Comparison of ENCODE assay signal across 16 cellular contexts in genomic region chr1:11458811-11459275, GRCh38. TPM values are rescaled to one million over a fixed set of nuclear protein-coding genes. Genes with fewer than 3 reads are reported as not detected.
A peak's percentile ranks its signal among the peaks of the same experiment; 100 is the strongest.
DNase-seq lines count a peak whose midpoint lies in the region; ATAC-seq and TF ChIP-seq lines count a peak whose summit lies in the region.
"Had no signal": no experiment of that assay in that cellular context is flagged by ENCODE, and none has a peak within 500 bp of the region (broad histone marks: within the 10 kb centered on the region; RNA-seq: fewer than 3 reads in every experiment).

No MANE protein-coding gene starts in this region.

- no peaks in the 10 kb centered on the region for H3K36me3 Mint-ChIP-seq in activated CD4-positive, alpha-beta memory T cell treated with anti-CD3 and anti-CD28 coated beads, Interleukin-2, amount 10 ng/mL, durations not matched to agents 7 days and 5 days (ENCODE audit: low read depth)
- H3K36me3 Mint-ChIP-seq: CD14-positive monocyte, immature natural killer cell had no signal

- peak; percentile 96 for ATAC-seq in left ventricle myocardium superior
- ATAC-seq: activated naive CD8-positive, alpha-beta T cell treated with anti-CD3 and anti-CD28 coated beads, Interleukin-2, amount 50 U/mL, for 24 hours; activated T-cell treated with anti-CD3 and anti-CD28 coated beads, Interleukin-2, amount 50 U/mL, for 4 hours had no signal

- no peak for TF ChIP-seq POLR2A in prostate gland (IDR thresholded peaks at IDR 0.05)

- H3K36me3 ChIP-seq in prostate gland (no peaks in the 10 kb centered on the region), colonic mucosa (no peaks in the 10 kb centered on the region)

- H3K27me3 Mint-ChIP-seq in activated CD4-positive, alpha-beta memory T cell treated with anti-CD3 and anti-CD28 coated beads, Interleukin-2, amount 10 ng/mL, durations not matched to agents 7 days and 5 days: peaks cover 12% of the 10 kb centered on the region

- H3K9me3 Mint-ChIP-seq in activated CD4-positive, alpha-beta memory T cell treated with anti-CD3 and anti-CD28 coated beads, Interleukin-2, amount 10 ng/mL, durations not matched to agents 7 days and 5 days: no peaks in the 10 kb centered on the region
- H3K9me3 Mint-ChIP-seq: activated naive CD8-positive, alpha-beta T cell treated with anti-CD3 and anti-CD28 coated beads, Interleukin-2, amount 50 U/mL, for 24 hours; activated T-cell treated with anti-CD3 and anti-CD28 coated beads, Interleukin-2, amount 50 U/mL, for 4 hours; immature natural killer cell; T-helper 1 cell treated with Interleukin-12 subunit alpha and Interleukin-12 subunit beta and Interleukin-4 antibody, amounts not matched to agents 30 μg/mL and 1 μg/mL, for 36 hours had no signal

- no peaks in the 10 kb centered on the region for H3K9me3 ChIP-seq in prostate gland
- no peaks in the 10 kb centered on the region for H3K9me3 ChIP-seq in colonic mucosa

- DNase-seq in NCI-H1694 treated with DMSO at 0.1 percent for 48 hours (lab: John Stamatoyannopoulos, UW): peak; percentile 60
- peak in 53 of 56 donors; percentile 38 to 93 (median 79) for DNase-seq in amygdala (lab: John Stamatoyannopoulos, UW)
- DNase-seq in left ventricle myocardium superior: peak; percentile 63
- peak; percentile 23 for DNase-seq in prostate gland (ENCODE audit: low spot score)
- DNase-seq in Kasumi-1 (lab: John Stamatoyannopoulos, UW): no peak
- DNase-seq in activated CD4-positive, alpha-beta memory T cell treated with anti-CD3 and anti-CD28 coated beads, Interleukin-2, amount 10 ng/mL, durations not matched to agents 7 days and 5 days: no peak
- DNase-seq in colonic mucosa: no peak
- DNase-seq: activated CD4-positive, alpha-beta T cell treated with anti-CD3 and anti-CD28 coated beads for 4 hours; activated naive CD8-positive, alpha-beta T cell treated with anti-CD3 and anti-CD28 coated beads, Interleukin-2, amount 50 U/mL, for 24 hours; activated T-cell treated with anti-CD3 and anti-CD28 coated beads, Interleukin-2, amount 50 U/mL, for 4 hours; immature natural killer cell; Karpas-422 had no signal

- no peak overlapping the region for H3K27ac Mint-ChIP-seq in activated CD4-positive, alpha-beta memory T cell treated with anti-CD3 and anti-CD28 coated beads, Interleukin-2, amount 10 ng/mL, durations not matched to agents 7 days and 5 days
- H3K27ac Mint-ChIP-seq: activated naive CD8-positive, alpha-beta T cell treated with anti-CD3 and anti-CD28 coated beads, Interleukin-2, amount 50 U/mL, for 24 hours; CD14-positive monocyte; immature natural killer cell; T-helper 1 cell treated with Interleukin-12 subunit alpha and Interleukin-12 subunit beta and Interleukin-4 antibody, amounts not matched to agents 30 μg/mL and 1 μg/mL, for 36 hours had no signal

- no peak overlapping the region for H3K4me3 Mint-ChIP-seq in activated CD4-positive, alpha-beta memory T cell treated with anti-CD3 and anti-CD28 coated beads, Interleukin-2, amount 10 ng/mL, durations not matched to agents 7 days and 5 days
- H3K4me3 Mint-ChIP-seq: activated naive CD8-positive, alpha-beta T cell treated with anti-CD3 and anti-CD28 coated beads, Interleukin-2, amount 50 U/mL, for 24 hours; activated T-cell treated with anti-CD3 and anti-CD28 coated beads, Interleukin-2, amount 50 U/mL, for 4 hours; CD14-positive monocyte; immature natural killer cell; T-helper 1 cell treated with Interleukin-12 subunit alpha and Interleukin-12 subunit beta and Interleukin-4 antibody, amounts not matched to agents 30 μg/mL and 1 μg/mL, for 36 hours had no signal

- CTCF ChIA-PET in activated CD4-positive, alpha-beta memory T cell treated with anti-CD3 and anti-CD28 coated beads, Interleukin-2, amount 10 ng/mL, durations not matched to agents 7 days and 5 days (lab: Charles Lee): no interaction called here

- no peak overlapping the region for H3K4me3 ChIP-seq in prostate gland
- no peak overlapping the region for H3K4me3 ChIP-seq in colonic mucosa
- H3K4me3 ChIP-seq: skin epidermis had no signal

- POLR2A ChIA-PET in activated CD4-positive, alpha-beta memory T cell treated with anti-CD3 and anti-CD28 coated beads, Interleukin-2, amount 10 ng/mL, durations not matched to agents 7 days and 5 days (lab: Charles Lee): no interaction called here

- no peaks in the 10 kb centered on the region for H3K27me3 ChIP-seq in prostate gland (replicated peaks; ENCODE audit: insufficient read depth)
- no peaks in the 10 kb centered on the region for H3K27me3 ChIP-seq in colonic mucosa

- intact Hi-C loops in left ventricle myocardium superior (cut with micrococcal nuclease): no loop called here
- intact Hi-C loops in prostate gland (cut with DNase I): no loop called here
- intact Hi-C loops in colonic mucosa (cut with DNase I): no loop called here

- H3K27ac ChIP-seq in prostate gland (peak overlapping the region in 1 of 2 donors; percentile 13), colonic mucosa (no peak overlapping the region)
- H3K27ac ChIP-seq: skin epidermis had no signal

- no peaks in the 10 kb centered on the region for H3K4me1 Mint-ChIP-seq in activated CD4-positive, alpha-beta memory T cell treated with anti-CD3 and anti-CD28 coated beads, Interleukin-2, amount 10 ng/mL, durations not matched to agents 7 days and 5 days
- H3K4me1 Mint-ChIP-seq: CD14-positive monocyte, immature natural killer cell had no signal

- TF ChIP-seq CTCF in prostate gland (IDR thresholded peaks at IDR 0.05) (peak in 1 of 4 experiments; percentile 27), colonic mucosa (IDR thresholded peaks at IDR 0.05) (no peak)

- H3K9ac ChIP-seq in colonic mucosa (ENCODE audit: low read depth in 2 of 2, low read length in 2 of 2): no peak overlapping the region

- 28% methylated on average over 15 of the region's 15 CpGs for WGBS in prostate gland

- H3K4me1 ChIP-seq in prostate gland (replicated peaks) (peaks cover 10% of the 10 kb centered on the region), colonic mucosa (no peaks in the 10 kb centered on the region)

RNA-seq across cellular contexts. Expression of gene DISP3, which starts 20.1 kb away (rescaled TPM):
- total RNA-seq in left ventricle myocardium superior: 0.12 TPM
- 1 to 10 TPM in 1 of 2 donors, under 1 TPM in 1; 0.80 to 1.7 TPM for total RNA-seq in prostate gland
- total RNA-seq in activated CD4-positive, alpha-beta memory T cell treated with anti-CD3 and anti-CD28 coated beads, Interleukin-2, amount 10 ng/mL, durations not matched to agents 7 days and 5 days: under 1 TPM; 0.18 to 0.38 TPM
- total RNA-seq in colonic mucosa: under 1 TPM; 0.10 to 0.13 TPM
- total RNA-seq: G401 had no signal

Comparison
In these comparisons a context has a peak if more than half of its experiments do, and no peak if none do; other contexts are left out.
1. DNase-seq: peak in NCI-H1694 treated with DMSO at 0.1 percent for 48 hours (single experiment), amygdala (53 of 56), left ventricle myocardium superior (single experiment) and prostate gland (single experiment); none in Kasumi-1 (0 of 2), activated CD4-positive, alpha-beta memory T cell treated with anti-CD3 and anti-CD28 coated beads, Interleukin-2, amount 10 ng/mL, durations not matched to agents 7 days and 5 days (single experiment) and colonic mucosa (single experiment).